Comparison of ENCODE assay signal across 15 cellular contexts in the genomic region with DNA sequence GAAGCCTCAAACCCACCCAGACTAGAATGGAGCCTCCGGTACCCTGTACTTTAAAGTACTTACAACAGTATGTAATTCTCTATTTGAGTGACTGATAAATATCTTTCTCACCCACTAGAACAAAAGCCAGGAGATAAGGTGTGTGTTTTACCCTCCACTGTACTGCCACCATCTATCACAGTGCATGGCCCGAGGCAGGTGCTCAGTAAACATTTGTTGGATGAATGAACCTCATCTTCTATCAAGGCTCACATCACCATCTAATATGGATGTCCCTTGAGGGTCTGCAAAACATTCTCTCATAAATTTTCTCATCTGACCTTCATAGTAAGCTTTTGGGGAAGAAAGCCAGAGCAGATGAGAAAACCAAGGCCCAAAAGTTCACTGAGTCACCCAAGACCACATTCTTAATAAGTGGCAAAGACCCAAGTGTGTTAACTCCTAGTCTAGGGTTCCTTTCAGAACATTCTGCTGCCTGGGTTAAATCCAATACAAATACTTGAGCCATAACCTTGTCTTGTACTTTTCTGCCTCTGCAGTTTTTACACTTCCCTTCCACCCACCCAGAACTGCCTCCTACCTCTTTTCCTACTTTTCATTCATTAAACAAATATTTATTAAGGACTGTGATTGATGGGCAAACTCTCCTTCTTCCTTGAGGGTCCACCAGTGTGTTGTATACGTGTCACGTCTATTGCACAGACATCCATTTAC. TPM values are rescaled to one million over a fixed set of nuclear protein-coding genes. Genes with fewer than 3 reads are reported as not detected.
DNase-seq lines count a peak whose midpoint lies in the region; ATAC-seq, FAIRE-seq and TF ChIP-seq lines count a peak whose summit lies in the region.
"Had no signal": no experiment of that assay in that cellular context is flagged by ENCODE, and none has a peak within 500 bp of the region (broad histone marks: within the 10 kb centered on the region; RNA-seq: fewer than 3 reads in every experiment).

No MANE protein-coding gene starts in this region.

- peak overlapping the region in 2 of 4 donors; percentile 8 to 26 for H3K27ac ChIP-seq in gastrocnemius medialis

- no peak for TF ChIP-seq CTCF in glutamatergic neuron (IDR thresholded peaks at IDR 0.05; ENCODE audit: partially characterized antibody, unreplicated experiment)
- TF ChIP-seq CTCF in gastrocnemius medialis (IDR thresholded peaks at IDR 0.05 in 4 of 5, conservative IDR thresholded peaks at IDR 0.05 in 1 of 5): no peak

- H3K4me3 Mint-ChIP-seq in glutamatergic neuron (ENCODE audit: unreplicated experiment): no peak overlapping the region
- H3K4me3 Mint-ChIP-seq in activated T-helper 2 cell treated with anti-CD3 and anti-CD28 coated beads, Interferon-gamma antibody, Interleukin-2, Interleukin-4, amounts not matched to agents 10 μg/mL and 5 μg/mL and 100 μg/mL, durations not matched to agents 14 hours and 24 hours and 36 hours (ENCODE audit: low read depth): no peak overlapping the region
- H3K4me3 Mint-ChIP-seq: memory B cell, T-cell had no signal

- FAIRE-seq in GM12892 (lab: Jason Lieb, UNC): peak; percentile 69
- FAIRE-seq: D721Med had no signal

- H3K9me3 ChIP-seq in gastrocnemius medialis: no peaks in the 10 kb centered on the region
- H3K9me3 ChIP-seq: tibial nerve had no signal

- TF ChIP-seq POLR2A in GM12892 (IDR thresholded peaks at IDR 0.05; ENCODE audit: low read depth, low read length) (no peak), gastrocnemius medialis (IDR thresholded peaks at IDR 0.05) (no peak)

- peak; percentile 72 to 79 for ATAC-seq in gastrocnemius medialis
- ATAC-seq: T-cell had no signal

- peaks cover 23 to 36% of the 10 kb centered on the region in 2 donors for H3K4me1 ChIP-seq in gastrocnemius medialis

- in situ Hi-C loops in gastrocnemius medialis (cut with MboI; ENCODE audit: low sequenced_read_pairs in 4 of 4): no loop called here

- no peaks in the 10 kb centered on the region for H3K36me3 ChIP-seq in gastrocnemius medialis
- H3K36me3 ChIP-seq: tibial nerve had no signal

- H3K27me3 Mint-ChIP-seq in glutamatergic neuron (ENCODE audit: unreplicated experiment): peaks cover 2% of the 10 kb centered on the region
- H3K27me3 Mint-ChIP-seq in activated T-helper 2 cell treated with anti-CD3 and anti-CD28 coated beads, Interferon-gamma antibody, Interleukin-2, Interleukin-4, amounts not matched to agents 10 μg/mL and 5 μg/mL and 100 μg/mL, durations not matched to agents 14 hours and 24 hours and 36 hours (ENCODE audit: low read depth): peaks cover 4% of the 10 kb centered on the region

- H3K27me3 ChIP-seq in gastrocnemius medialis: no peaks in the 10 kb centered on the region
- H3K27me3 ChIP-seq: tibial nerve had no signal

- intact Hi-C loops in gastrocnemius medialis (cut with DNase I; ENCODE audit: low total_unique reads): no loop called here
- intact Hi-C loops in activated T-helper 2 cell treated with anti-CD3 and anti-CD28 coated beads, Interferon-gamma antibody, Interleukin-2, Interleukin-4, amounts not matched to agents 10 μg/mL and 5 μg/mL and 100 μg/mL, durations not matched to agents 14 hours and 24 hours and 36 hours (cut with micrococcal nuclease): no loop called here

- no peak for DNase-seq in GM12892 (ENCODE audit: insufficient read length)
- DNase-seq in amniotic epithelial cell (ENCODE audit: low read depth): peak; percentile 85
- no peak for DNase-seq in glutamatergic neuron
- no peak for DNase-seq in gastrocnemius medialis
- DNase-seq in activated T-helper 2 cell treated with anti-CD3 and anti-CD28 coated beads, Interferon-gamma antibody, Interleukin-2, Interleukin-4, amounts not matched to agents 10 μg/mL and 5 μg/mL and 100 μg/mL, durations not matched to agents 14 hours and 24 hours and 36 hours (ENCODE audit: low spot score): no peak
- DNase-seq in GF-D8 (lab: John Stamatoyannopoulos, UW): no peak
- DNase-seq in activated CD4-positive, alpha-beta T cell treated with anti-CD3 and anti-CD28 coated beads, Interleukin-2, amount 50 U/mL, for 48 hours: no peak
- DNase-seq in NCI-H2107 treated with DMSO at 0.1 percent for 48 hours (lab: John Stamatoyannopoulos, UW; ENCODE audit: unreplicated experiment): no peak
- DNase-seq: H7; NCI-H345; stimulated activated CD4-positive, alpha-beta T cell treated with anti-CD3 and anti-CD28 coated beads, Interleukin-1b, Interleukin-23, amount 100 ng/mL, for 48 hours; T-cell had no signal

- peaks cover 26% of the 10 kb centered on the region for H3K4me1 Mint-ChIP-seq in glutamatergic neuron (ENCODE audit: low read depth, unreplicated experiment)
- H3K4me1 Mint-ChIP-seq in activated T-helper 2 cell treated with anti-CD3 and anti-CD28 coated beads, Interferon-gamma antibody, Interleukin-2, Interleukin-4, amounts not matched to agents 10 μg/mL and 5 μg/mL and 100 μg/mL, durations not matched to agents 14 hours and 24 hours and 36 hours (ENCODE audit: low read depth): no peaks in the 10 kb centered on the region
- H3K4me1 Mint-ChIP-seq: memory B cell, T-cell had no signal

- peak overlapping the region; percentile 5 for H3K27ac Mint-ChIP-seq in glutamatergic neuron (ENCODE audit: unreplicated experiment)
- H3K27ac Mint-ChIP-seq in activated T-helper 2 cell treated with anti-CD3 and anti-CD28 coated beads, Interferon-gamma antibody, Interleukin-2, Interleukin-4, amounts not matched to agents 10 μg/mL and 5 μg/mL and 100 μg/mL, durations not matched to agents 14 hours and 24 hours and 36 hours: no peak overlapping the region
- H3K27ac Mint-ChIP-seq: memory B cell, T-cell had no signal

- peaks cover 11% of the 10 kb centered on the region for H3K36me3 Mint-ChIP-seq in glutamatergic neuron (ENCODE audit: unreplicated experiment)
- H3K36me3 Mint-ChIP-seq in activated T-helper 2 cell treated with anti-CD3 and anti-CD28 coated beads, Interferon-gamma antibody, Interleukin-2, Interleukin-4, amounts not matched to agents 10 μg/mL and 5 μg/mL and 100 μg/mL, durations not matched to agents 14 hours and 24 hours and 36 hours (ENCODE audit: low read depth): no peaks in the 10 kb centered on the region
- H3K36me3 Mint-ChIP-seq: memory B cell, T-cell had no signal

- peaks cover 5% of the 10 kb centered on the region for H3K9me3 Mint-ChIP-seq in glutamatergic neuron (ENCODE audit: unreplicated experiment)
- no peaks in the 10 kb centered on the region for H3K9me3 Mint-ChIP-seq in activated T-helper 2 cell treated with anti-CD3 and anti-CD28 coated beads, Interferon-gamma antibody, Interleukin-2, Interleukin-4, amounts not matched to agents 10 μg/mL and 5 μg/mL and 100 μg/mL, durations not matched to agents 14 hours and 24 hours and 36 hours

- no peak overlapping the region for H3K4me3 ChIP-seq in gastrocnemius medialis
- H3K4me3 ChIP-seq: tibial nerve had no signal

RNA-seq across cellular contexts. Expression of a gene that starts 35.8 kb away (rescaled TPM):
- 12.2 TPM for polyA plus RNA-seq in GM12892 (2012; ENCODE audit: missing spikeins)
- total RNA-seq in glutamatergic neuron (ENCODE audit: unreplicated experiment) (117 TPM), gastrocnemius medialis (10 to 100 TPM; 14.3 to 20.5 (median 14.5) TPM)
- 0.73 and 1.4 TPM in 2 replicates for total RNA-seq in activated T-helper 2 cell treated with anti-CD3 and anti-CD28 coated beads, Interferon-gamma antibody, Interleukin-2, Interleukin-4, amounts not matched to agents 10 μg/mL and 5 μg/mL and 100 μg/mL, durations not matched to agents 14 hours and 24 hours and 36 hours
